Comparison of ENCODE assay signal across 18 cellular contexts in the genomic region with DNA sequence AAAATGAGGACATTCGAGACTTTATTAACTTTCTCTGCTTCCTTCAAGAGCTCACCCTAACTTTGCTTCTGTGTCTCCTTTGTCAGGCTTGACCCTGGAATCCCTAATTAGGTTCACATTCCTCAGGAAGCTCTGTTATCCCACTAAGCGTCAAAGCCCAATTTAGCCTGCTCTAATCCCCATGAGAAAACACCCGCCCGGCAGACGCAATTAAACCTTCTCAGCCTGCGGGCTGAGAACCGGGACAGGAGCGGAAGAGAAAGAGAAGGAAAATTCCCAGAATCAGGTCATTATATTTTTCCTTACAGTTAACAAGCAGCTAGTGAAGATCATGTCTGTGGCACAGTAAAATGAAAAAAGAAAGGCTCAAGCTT.
DNase-seq lines count a peak whose midpoint lies in the region; ATAC-seq and TF ChIP-seq lines count a peak whose summit lies in the region.
"Had no signal": no experiment of that assay in that cellular context is flagged by ENCODE, and none has a peak within 500 bp of the region (broad histone marks: within the 10 kb centered on the region; RNA-seq: fewer than 3 reads in every experiment).

No MANE protein-coding gene starts in this region.

- peaks cover 4% of the 10 kb centered on the region for H3K36me3 Mint-ChIP-seq in neural progenitor cell
- H3K36me3 Mint-ChIP-seq: CD4-positive, CD25-positive, alpha-beta regulatory T cell had no signal

- H3K4me3 Mint-ChIP-seq in neural progenitor cell = peak overlapping the region; percentile 16
- H3K4me3 Mint-ChIP-seq: activated T-helper 17 cell treated with anti-CD3 and anti-CD28 coated beads, Interleukin-2, amount 50 U/mL, for 72 hours; CD4-positive, CD25-positive, alpha-beta regulatory T cell had no signal

- H3K4me3 ChIP-seq in cardiac muscle cell = no peak overlapping the region
- no peak overlapping the region for H3K4me3 ChIP-seq in left ventricle myocardium inferior
- no peak overlapping the region for H3K4me3 ChIP-seq in neural progenitor cell
- H3K4me3 ChIP-seq: SK-N-MC had no signal

- peak overlapping the region; percentile 43 for H3K27ac Mint-ChIP-seq in neural progenitor cell
- H3K27ac Mint-ChIP-seq: activated T-helper 17 cell treated with anti-CD3 and anti-CD28 coated beads, Interleukin-2, amount 50 U/mL, for 72 hours; CD4-positive, CD25-positive, alpha-beta regulatory T cell had no signal

- H3K9me3 Mint-ChIP-seq in neural progenitor cell = peaks cover 3% of the 10 kb centered on the region
- H3K9me3 Mint-ChIP-seq: activated T-helper 17 cell treated with anti-CD3 and anti-CD28 coated beads, Interleukin-2, amount 50 U/mL, for 72 hours had no signal

- no peak overlapping the region for H2AFZ ChIP-seq in neural progenitor cell (replicated peaks)

- H3K9me3 ChIP-seq in cardiac muscle cell (ENCODE audit: low read depth) (no peaks in the 10 kb centered on the region), left ventricle myocardium inferior (replicated peaks) (no peaks in the 10 kb centered on the region), neural progenitor cell (ENCODE audit: low read depth) (no peaks in the 10 kb centered on the region)

- peaks cover 62% of the 10 kb centered on the region for H3K4me1 Mint-ChIP-seq in neural progenitor cell
- H3K4me1 Mint-ChIP-seq: activated T-helper 17 cell treated with anti-CD3 and anti-CD28 coated beads, Interleukin-2, amount 50 U/mL, for 72 hours; CD4-positive, CD25-positive, alpha-beta regulatory T cell had no signal

- no peak for DNase-seq in cardiac muscle cell (ENCODE audit: low read depth in 1 of 2, low spot score in 1 of 2)
- no peak for DNase-seq in Right ventricle myocardium inferior (ENCODE audit: missing footprints)
- DNase-seq in left ventricle myocardium inferior = no peak
- DNase-seq in neural progenitor cell (ENCODE audit: low spot score) = peak; percentile 95
- DNase-seq in DMS53 treated with DMSO at 0.1 percent for 48 hours (lab: John Stamatoyannopoulos, UW; ENCODE audit: unreplicated experiment) = no peak
- DNase-seq in SW 1271 (lab: John Stamatoyannopoulos, UW) = no peak
- DNase-seq in T-helper 2 cell = no peak
- DNase-seq: 8988T; activated CD8-positive, alpha-beta memory T cell treated with anti-CD3 and anti-CD28 coated beads for 24 hours; amniotic stem cell; CD4-positive, CD25-positive, alpha-beta regulatory T cell; cortex of kidney; left colon; NCI-H2171 treated with DMSO at 0.1 percent for 48 hours had no signal

- no peak for TF ChIP-seq CTCF in cardiac muscle cell (IDR thresholded peaks at IDR 0.05; ENCODE audit: low read depth, low read length)
- no peak for TF ChIP-seq CTCF in left ventricle myocardium inferior (IDR thresholded peaks at IDR 0.05; ENCODE audit: borderline replicate concordance)
- no peak for TF ChIP-seq CTCF in neural progenitor cell (IDR thresholded peaks at IDR 0.05)

- ATAC-seq in Right ventricle myocardium inferior (no peak), GM21423 (IDR thresholded peaks at IDR 0.05; ENCODE audit: unreplicated experiment) (no peak)
- ATAC-seq: activated T-helper 17 cell treated with anti-CD3 and anti-CD28 coated beads, Interleukin-2, amount 50 U/mL, for 72 hours; esophagus mucosa; left colon had no signal

- H3K9ac ChIP-seq in neural progenitor cell = no peak overlapping the region

- H4K20me1 ChIP-seq in neural progenitor cell (ENCODE audit: low read depth) = peaks cover 17% of the 10 kb centered on the region

- peak overlapping the region; percentile 74 for H3K4me2 ChIP-seq in neural progenitor cell

- H3F3A ChIP-seq in neural progenitor cell (ENCODE audit: low read depth) = peaks cover 31% of the 10 kb centered on the region

- H3K27ac ChIP-seq in cardiac muscle cell = peak overlapping the region; percentile 49
- peak overlapping the region; percentile 62 for H3K27ac ChIP-seq in left ventricle myocardium inferior (replicated peaks)
- peak overlapping the region; percentile 99 for H3K27ac ChIP-seq in neural progenitor cell
- H3K27ac ChIP-seq: SK-N-MC had no signal

- H3K79me2 ChIP-seq in neural progenitor cell (ENCODE audit: low read depth) = peaks cover 12% of the 10 kb centered on the region

- peaks cover 8% of the 10 kb centered on the region for H3K27me3 Mint-ChIP-seq in neural progenitor cell (ENCODE audit: insufficient read depth, low read depth)
- H3K27me3 Mint-ChIP-seq: activated T-helper 17 cell treated with anti-CD3 and anti-CD28 coated beads, Interleukin-2, amount 50 U/mL, for 72 hours; CD4-positive, CD25-positive, alpha-beta regulatory T cell had no signal

- intact Hi-C loops in Right ventricle myocardium inferior (cut with DNase I) = no loop called here
- intact Hi-C loops in left ventricle myocardium inferior (cut with micrococcal nuclease) = no loop called here

- H3K27me3 ChIP-seq in cardiac muscle cell (no peaks in the 10 kb centered on the region), left ventricle myocardium inferior (ENCODE audit: low read depth) (no peaks in the 10 kb centered on the region), neural progenitor cell (peaks cover 6% of the 10 kb centered on the region)

- H3K4me1 ChIP-seq in cardiac muscle cell (ENCODE audit: low read depth) (peaks cover 29% of the 10 kb centered on the region), left ventricle myocardium inferior (peaks cover 51% of the 10 kb centered on the region), neural progenitor cell (peaks cover 51% of the 10 kb centered on the region)

- no peaks in the 10 kb centered on the region for H3K36me3 ChIP-seq in cardiac muscle cell
- H3K36me3 ChIP-seq in left ventricle myocardium inferior = no peaks in the 10 kb centered on the region
- H3K36me3 ChIP-seq in neural progenitor cell = no peaks in the 10 kb centered on the region

Comparison
In these comparisons a context has a peak if more than half of its experiments do, and no peak if none do; other contexts are left out.
1. H3K27ac ChIP-seq: peak in every context shown above with its lines; median percentile 99 in neural progenitor cell; 62 in left ventricle myocardium inferior; 49 in cardiac muscle cell.